Comparison of ENCODE assay signal across 17 cellular contexts in genomic region chr3:72086051-72086711, GRCh38.
DNase-seq lines count a peak whose midpoint lies in the region; ATAC-seq, FAIRE-seq and TF ChIP-seq lines count a peak whose summit lies in the region.
"Had no signal": no experiment of that assay in that cellular context is flagged by ENCODE, and none has a peak within 500 bp of the region (broad histone marks: within the 10 kb centered on the region; RNA-seq: fewer than 3 reads in every experiment).

No MANE protein-coding gene starts in this region.

- H3K4me1 ChIP-seq in left ventricle myocardium inferior, result peaks cover 5% of the 10 kb centered on the region
- H3K4me1 ChIP-seq in heart left ventricle, result peaks cover 0 to 43% (median 0%) of the 10 kb centered on the region in 12 donors

- H3K36me3 ChIP-seq in left ventricle myocardium inferior, result no peaks in the 10 kb centered on the region
- no peaks in the 10 kb centered on the region for H3K36me3 ChIP-seq in heart left ventricle
- H3K36me3 ChIP-seq: gastroesophageal sphincter, thyroid gland had no signal

- ATAC-seq in Right ventricle myocardium inferior (peak; percentile 48), heart left ventricle (peak in 3 of 4 donors; percentile 41 to 84 (median 78)), HG03378 (IDR thresholded peaks at IDR 0.05; ENCODE audit: unreplicated experiment) (no peak), HG03175 (IDR thresholded peaks at IDR 0.05; ENCODE audit: unreplicated experiment) (no peak)
- ATAC-seq: activated CD8-positive, alpha-beta memory T cell treated with anti-CD3 and anti-CD28 coated beads, Interleukin-2, amount 10 ng/mL, durations not matched to agents 7 days and 5 days; gastroesophageal sphincter; natural killer cell treated with Interleukin-12 subunit alpha and Interleukin-12 subunit beta and Interleukin-15 and Interleukin-18, amount 100 ng/mL, for 72 hours had no signal

- DNase-seq in Right ventricle myocardium inferior (ENCODE audit: missing footprints) (no peak), left ventricle myocardium inferior (no peak), SKM-1 treated with dmso at 0.1 percent for 144 hours (lab: John Stamatoyannopoulos, UW; ENCODE audit: unreplicated experiment) (peak; percentile 74), heart left ventricle (no peak), DMS53 treated with DMSO at 0.1 percent for 48 hours (lab: John Stamatoyannopoulos, UW; ENCODE audit: unreplicated experiment) (no peak), GM12892 (ENCODE audit: insufficient read length) (no peak)
- DNase-seq: activated CD8-positive, alpha-beta memory T cell treated with anti-CD3 and anti-CD28 coated beads, Interleukin-2, amount 10 ng/mL, durations not matched to agents 7 days and 5 days; activated naive CD8-positive, alpha-beta T cell treated with anti-CD3 and anti-CD28 coated beads for 36 hours; kidney; NCI-H2029; T1000; thyroid gland had no signal

- TF ChIP-seq CTCF in left ventricle myocardium inferior (IDR thresholded peaks at IDR 0.05; ENCODE audit: borderline replicate concordance) (no peak), heart left ventricle (IDR thresholded peaks at IDR 0.05) (no peak)

- TF ChIP-seq POLR2A in heart left ventricle (IDR thresholded peaks at IDR 0.05), result no peak
- TF ChIP-seq POLR2A in GM12892 (IDR thresholded peaks at IDR 0.05; ENCODE audit: low read depth, low read length), result no peak

- 52 to 68% (median 61%) methylated on average over 5 of the region's 5 CpGs for WGBS in heart left ventricle, 4 donors

- H3K9me3 ChIP-seq in left ventricle myocardium inferior (replicated peaks) (no peaks in the 10 kb centered on the region), heart left ventricle (no peaks in the 10 kb centered on the region)
- H3K9me3 ChIP-seq: gastroesophageal sphincter, thyroid gland had no signal

- no peak overlapping the region for H3K4me3 ChIP-seq in left ventricle myocardium inferior
- no peak overlapping the region for H3K4me3 ChIP-seq in heart left ventricle
- H3K4me3 ChIP-seq: gastroesophageal sphincter, thyroid gland had no signal

- intact Hi-C loops in Right ventricle myocardium inferior (cut with DNase I) (no loop called here), left ventricle myocardium inferior (cut with micrococcal nuclease) (no loop called here), heart left ventricle (cut with DNase I) (no loop called here)

- FAIRE-seq in GM12892 (lab: Jason Lieb, UNC), result no peak
- FAIRE-seq: H1, kidney had no signal

- H3K27me3 ChIP-seq in left ventricle myocardium inferior (ENCODE audit: low read depth) (no peaks in the 10 kb centered on the region), heart left ventricle (no peaks in the 10 kb centered on the region)
- H3K27me3 ChIP-seq: gastroesophageal sphincter, thyroid gland had no signal

- H3K27ac ChIP-seq in left ventricle myocardium inferior (replicated peaks) (no peak overlapping the region), heart left ventricle (peak overlapping the region in 1 of 12 donors; percentile 60)
- H3K27ac ChIP-seq: gastroesophageal sphincter, thyroid gland had no signal

Comparison
In these comparisons a context has a peak if more than half of its experiments do, and no peak if none do; other contexts are left out.
1. ATAC-seq: peak in Right ventricle myocardium inferior (single experiment) and heart left ventricle (3 of 4); none in HG03378 (single experiment) and HG03175 (single experiment).